31 cellular contexts compared by ENCODE assay signal in the genomic region with DNA sequence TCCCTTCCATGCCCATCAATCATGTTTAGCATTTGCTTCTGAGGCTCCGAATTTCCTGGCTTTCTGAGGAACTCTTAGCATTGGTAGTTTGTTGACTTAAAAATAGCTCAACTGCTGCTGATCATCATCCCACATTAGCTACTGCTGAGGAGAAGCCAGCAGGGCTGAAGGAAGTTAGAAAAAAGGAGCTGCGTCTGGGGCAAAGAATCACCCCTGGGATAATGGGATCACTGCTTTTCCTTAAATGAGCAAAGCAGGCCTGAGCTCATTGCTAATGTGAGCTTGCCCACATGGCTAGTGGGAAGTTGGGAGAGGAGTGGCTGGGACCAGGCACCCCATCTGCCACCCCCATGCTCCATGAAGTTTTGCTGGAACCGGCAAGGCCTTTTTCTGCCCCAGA. TPM values are rescaled to one million over a fixed set of nuclear protein-coding genes. Genes with fewer than 3 reads are reported as not detected.
DNase-seq lines count a peak whose midpoint lies in the region; ATAC-seq, FAIRE-seq and TF ChIP-seq lines count a peak whose summit lies in the region.
"Had no signal": no experiment of that assay in that cellular context is flagged by ENCODE, and none has a peak within 500 bp of the region (broad histone marks: within the 10 kb centered on the region; RNA-seq: fewer than 3 reads in every experiment).

No MANE protein-coding gene starts in this region.

- in situ Hi-C loops in HepG2 (cut with HindIII; ENCODE audit: extremely low pct_ligation_motif_present, low pct_unique_long_range_greater_than_20kb): no loop called here

- H3K27ac ChIP-seq in HepG2 (ENCODE audit: extremely low read length, insufficient read depth, low read length) (peak overlapping the region; percentile 63), right lobe of liver (no peak overlapping the region), coronary artery (peak overlapping the region; percentile 15 to 22), trophoblast cell (ENCODE audit: low read depth, low read length) (no peak overlapping the region)
- H3K27ac ChIP-seq: BLaER1 treated with 17β-estradiol and CSF1 and Interleukin-3, amounts not matched to agents 10 nM and 100 nM; neutrophil; PC-9; prostate gland; WERI-Rb-1 had no signal

- H3K4ac ChIP-seq in trophoblast cell (ENCODE audit: low read depth, low read length): no peak overlapping the region

- BruUV-seq in HepG2 (replicated peaks; lab: Mats Ljungman, UMichigan): no TSS peak

- ATAC-seq in HepG2 (peak; percentile 21; the same call in 2 of the 3 replicates), right lobe of liver (no peak)
- ATAC-seq: stimulated activated naive CD8-positive, alpha-beta T cell treated with anti-CD3 and anti-CD28 coated beads, Interleukin-15, amount 100 ng/mL, for 72 hours had no signal

- DNase-seq in HepG2 (ENCODE audit: low spot score) (no peak), right lobe of liver (no peak), coronary artery (ENCODE audit: low spot score) (no peak), trophoblast cell (no peak), head of caudate nucleus (no peak), GOT3 (lab: John Stamatoyannopoulos, UW) (no peak), NCI-H526 treated with DMSO at 0.1 percent for 48 hours (lab: John Stamatoyannopoulos, UW) (no peak)
- DNase-seq: activated CD4-positive, alpha-beta T cell treated with anti-CD3 and anti-CD28 coated beads for 48 hours; activated effector memory CD4-positive, alpha-beta T cell treated with anti-CD3 and anti-CD28 coated beads, Interleukin-2, amount 50 U/mL, for 16 hours; activated naive CD8-positive, alpha-beta T cell treated with anti-CD3 and anti-CD28 coated beads for 36 hours; activated T-cell treated with anti-CD3 and anti-CD28 coated beads, Interleukin-2, amount 50 U/mL, for 1 hour; Caco-2; mesenchymal stem cell; MG63; naive B cell; PC-9; SIG-M5; stimulated activated naive CD8-positive, alpha-beta T cell treated with anti-CD3 and anti-CD28 coated beads, Interleukin-15, amount 100 ng/mL, for 72 hours; SW 1271; T1000; transverse colon; WERI-Rb-1 had no signal

- no peak for TF ChIP-seq EP300 in HepG2 (IDR thresholded peaks at IDR 0.05; ENCODE audit: low read depth in 2 of 2, low read length in 2 of 2)
- TF ChIP-seq EP300 in HepG2 (CRISPR knock-in tag; IDR thresholded peaks at IDR 0.05; ENCODE audit: borderline replicate concordance): no peak

- H2BK12ac ChIP-seq in trophoblast cell (ENCODE audit: low read length): no peak overlapping the region

- intact Hi-C loops in HepG2 (cut with micrococcal nuclease; ENCODE audit: unreplicated experiment) (loop anchor here (1.0 kb wide), 1 partner anchor 13 kb away; no protein-coding TSS in a partner anchor), right lobe of liver (cut with DNase I) (no loop called here), head of caudate nucleus (cut with DNase I) (no loop called here)

- no peak overlapping the region for H3K14ac ChIP-seq in trophoblast cell (ENCODE audit: low read length)

- H4K91ac ChIP-seq in trophoblast cell (ENCODE audit: low read depth, low read length): peak overlapping the region; percentile 7

- no peak overlapping the region for H2BK5ac ChIP-seq in trophoblast cell (ENCODE audit: low read depth, low read length, poor library complexity)

- 92% methylated on average over 2 of the region's 3 CpGs for WGBS in HepG2 (ENCODE audit: low lambda C conversion rate)
- WGBS in right lobe of liver (ENCODE audit: insufficient coverage, low coverage, low lambda C conversion rate, missing lambda C conversion rate): 46% methylated on average over 2 of the region's 3 CpGs
- WGBS in trophoblast cell (ENCODE audit: extremely low coverage, insufficient coverage, insufficient read length): no CpG with 5 or more reads among the region's 3 CpGs

- H3K9me3 ChIP-seq in HepG2 (ENCODE audit: low read length) (no peaks in the 10 kb centered on the region), right lobe of liver (no peaks in the 10 kb centered on the region), trophoblast cell (ENCODE audit: insufficient read depth, low read depth, low read length) (no peaks in the 10 kb centered on the region)
- H3K9me3 ChIP-seq: Caco-2, MG63, neutrophil, prostate gland, transverse colon had no signal

- H3K79me1 ChIP-seq in trophoblast cell (ENCODE audit: low read length): peaks cover 3% of the 10 kb centered on the region

- H3K18ac ChIP-seq in trophoblast cell (ENCODE audit: low read length): no peak overlapping the region

- H3K9ac ChIP-seq in HepG2 (ENCODE audit: insufficient read depth, low read depth, low read length) (0 out of 2 replicates have a peak overlapping the region, but pooled peaks have one; percentile 23), trophoblast cell (ENCODE audit: low read length) (no peak overlapping the region)
- H3K9ac ChIP-seq: BLaER1 treated with 17β-estradiol and CSF1 and Interleukin-3, amounts not matched to agents 10 nM and 100 nM had no signal

- H3K36me3 ChIP-seq in HepG2 (replicated peaks in 1 of 2; ENCODE audit: control insufficient read depth in 1 of 2, insufficient read depth in 2 of 2, low read length in 2 of 2): no peaks in the 10 kb centered on the region
- no peaks in the 10 kb centered on the region for H3K36me3 ChIP-seq in right lobe of liver
- no peaks in the 10 kb centered on the region for H3K36me3 ChIP-seq in trophoblast cell (ENCODE audit: control insufficient read depth in 1 of 2, insufficient read depth in 2 of 2, low read length in 2 of 2)
- H3K36me3 ChIP-seq: BLaER1 treated with 17β-estradiol and CSF1 and Interleukin-3, amounts not matched to agents 10 nM and 100 nM; MG63; neutrophil; prostate gland; transverse colon; WERI-Rb-1 had no signal

- CTCF ChIA-PET in HepG2 (lab: Yijun Ruan, JAX; ENCODE audit: low intra/inter-chr PET ratio, low total read pairs): no interaction called here

- H3K79me2 ChIP-seq in HepG2 (ENCODE audit: insufficient read depth, low read length): no peaks in the 10 kb centered on the region
- no peaks in the 10 kb centered on the region for H3K79me2 ChIP-seq in trophoblast cell (ENCODE audit: control insufficient read depth, insufficient read depth, low read length, poor library complexity)

- H3K23ac ChIP-seq in trophoblast cell (ENCODE audit: low read length): no peak overlapping the region

- H3K27me3 ChIP-seq in HepG2 (ENCODE audit: control insufficient read depth in 1 of 2, insufficient read depth in 2 of 2, low read length in 2 of 2): no peaks in the 10 kb centered on the region; a peak in 1 of 5 replicates
- H3K27me3 ChIP-seq in right lobe of liver: no peaks in the 10 kb centered on the region
- no peaks in the 10 kb centered on the region for H3K27me3 ChIP-seq in trophoblast cell (ENCODE audit: insufficient read depth, low read length)
- H3K27me3 ChIP-seq: BLaER1 treated with 17β-estradiol and CSF1 and Interleukin-3, amounts not matched to agents 10 nM and 100 nM; MG63; neutrophil; transverse colon had no signal

- no peak overlapping the region for H4K12ac ChIP-seq in trophoblast cell (ENCODE audit: low read depth, low read length)

- peak overlapping the region; percentile 6 for H2BK120ac ChIP-seq in trophoblast cell (ENCODE audit: insufficient read depth, low read length, poor library complexity)

- no peak for TF ChIP-seq RAD21 in HepG2 (CRISPR knock-in tag; IDR thresholded peaks at IDR 0.05)

- FAIRE-seq in HepG2 (lab: Jason Lieb, UNC): no peak
- FAIRE-seq: GM19239, H54 had no signal

- POLR2A ChIA-PET in HepG2 (lab: Yijun Ruan, JAX): interaction anchor here (1.0 to 2.1 kb wide), 4 partner anchors 10 to 15 kb away, joined by 4 to 19 read pairs (median 6); no protein-coding TSS in a partner anchor

- H2AK5ac ChIP-seq in trophoblast cell (ENCODE audit: low read length): no peak overlapping the region

- TF ChIP-seq CTCF in HepG2 (CRISPR knock-in tag; IDR thresholded peaks at IDR 0.05) (no peak), right lobe of liver (IDR thresholded peaks at IDR 0.05) (no peak), coronary artery (IDR thresholded peaks at IDR 0.05) (no peak)

- H3K4me1 ChIP-seq in HepG2 (ENCODE audit: insufficient read depth, low read length) (peaks cover 48% of the 10 kb centered on the region), right lobe of liver (no peaks in the 10 kb centered on the region), trophoblast cell (ENCODE audit: control insufficient read depth in 1 of 2, insufficient read depth in 2 of 2, low read length in 2 of 2) (peaks cover 0 to 7% of the 10 kb centered on the region in 2 experiments)
- H3K4me1 ChIP-seq: BLaER1 treated with 17β-estradiol and CSF1 and Interleukin-3, amounts not matched to agents 10 nM and 100 nM; Caco-2; prostate gland had no signal

- H2AFZ ChIP-seq in HepG2 (ENCODE audit: low read length) (no peak overlapping the region), trophoblast cell (ENCODE audit: insufficient read depth, low read length, poor library complexity) (no peak overlapping the region)
- H2AFZ ChIP-seq: PC-9 had no signal

- TF ChIP-seq POLR2A in HepG2 (IDR thresholded peaks at IDR 0.05; ENCODE audit: insufficient read depth in 1 of 2, low read depth in 2 of 2, low read length in 2 of 2): no peak
- no peak for TF ChIP-seq POLR2A in right lobe of liver (IDR thresholded peaks at IDR 0.05)

- no peaks in the 10 kb centered on the region for H4K20me1 ChIP-seq in HepG2 (ENCODE audit: insufficient read depth, low read length)
- H4K20me1 ChIP-seq: BLaER1 treated with 17β-estradiol and CSF1 and Interleukin-3, amounts not matched to agents 10 nM and 100 nM had no signal

- peak overlapping the region; percentile 69 for H3K4me2 ChIP-seq in HepG2 (ENCODE audit: low read depth, low read length)
- no peak overlapping the region for H3K4me2 ChIP-seq in trophoblast cell (ENCODE audit: low read length)
- H3K4me2 ChIP-seq: BLaER1 treated with 17β-estradiol and CSF1 and Interleukin-3, amounts not matched to agents 10 nM and 100 nM; PC-9 had no signal

- H3K4me3 ChIP-seq in HepG2 (replicated peaks in 1 of 3; ENCODE audit: insufficient read depth in 1 of 3, low read depth in 2 of 3, low read length in 3 of 3) (peak overlapping the region in 1 of 3 experiments; percentile 34; a peak in 1 of 6 replicates), right lobe of liver (no peak overlapping the region), coronary artery (no peak overlapping the region), trophoblast cell (ENCODE audit: low read depth, low read length) (no peak overlapping the region)
- H3K4me3 ChIP-seq: BLaER1 treated with 17β-estradiol and CSF1 and Interleukin-3, amounts not matched to agents 10 nM and 100 nM; MG63; PC-9; prostate gland; skin epidermis; transverse colon had no signal

- H4K8ac ChIP-seq in trophoblast cell (ENCODE audit: low read depth, low read length): no peak overlapping the region

RNA-seq across cellular contexts. Expression of gene CYP19A1, which starts 39.7 kb away (rescaled TPM):
- total RNA-seq in HepG2 (2016; rRNA removed; fragmentation: Illumina TruSeq; extraction: Trizol) (9.1 and 10.9 TPM in 2 replicates), right lobe of liver (not detected)
- total RNA-seq in HepG2 (2016; cell fraction: cytosol; rRNA removed; fragmentation: Illumina TruSeq; extraction: Trizol; ENCODE audit: low read depth): 1.5 and 2.4 TPM in 2 replicates
- 9.6 and 9.7 TPM in 2 replicates for total RNA-seq in HepG2 (2016; cell fraction: insoluble cytoplasmic fraction; rRNA removed; fragmentation: Illumina TruSeq; extraction: Trizol)
- 6.7 and 9.2 TPM in 2 replicates for total RNA-seq in HepG2 (2016; cell fraction: membrane; rRNA removed; fragmentation: Illumina TruSeq; extraction: Trizol)
- total RNA-seq in HepG2 (2016; cell fraction: nucleus; rRNA removed; fragmentation: Illumina TruSeq; extraction: Trizol): 13.6 and 15.6 TPM in 2 replicates
- 23.0 and 23.9 TPM in 2 replicates for polyA plus RNA-seq in HepG2 (2011; rRNA removed)
- 28.9 and 50.2 TPM in 2 replicates for polyA plus RNA-seq in HepG2 (2011; cell fraction: cytosol; rRNA removed)
- 15.5 and 19.9 TPM in 2 replicates for polyA plus RNA-seq in HepG2 (2011; cell fraction: nucleus; rRNA removed)
- 25.6 and 28.5 TPM in 2 replicates for polyA plus RNA-seq in HepG2 (2012)
- polyA plus RNA-seq in HepG2 (2016; cell fraction: cytosol; fragmentation: Illumina TruSeq; extraction: Trizol; ENCODE audit: low read depth): 2.6 and 3.1 TPM in 2 replicates
- polyA plus RNA-seq in HepG2 (2016; cell fraction: insoluble cytoplasmic fraction; fragmentation: Illumina TruSeq; extraction: Trizol; ENCODE audit: low read depth): 4.9 and 8.2 TPM in 2 replicates
- 2.7 and 2.9 TPM in 2 replicates for polyA plus RNA-seq in HepG2 (2016; cell fraction: membrane; fragmentation: Illumina TruSeq; extraction: Trizol; ENCODE audit: low read depth)
- polyA plus RNA-seq in HepG2 (2016; cell fraction: nucleus; fragmentation: Illumina TruSeq; extraction: Trizol; ENCODE audit: insufficient read depth, low read depth): 8.2 and 8.3 TPM in 2 replicates
- 67.8 TPM in 1 of 2 replicates, not detected in the other for polyA minus RNA-seq in HepG2 (2011; rRNA and poly(A)+ RNA removed; ENCODE audit: low replicate concordance)
- 24.8 and 37.2 TPM in 2 replicates for polyA minus RNA-seq in HepG2 (2011; cell fraction: cytosol; rRNA and poly(A)+ RNA removed)
- 31.2 and 42.5 TPM in 2 replicates for polyA minus RNA-seq in HepG2 (2011; cell fraction: nucleus; rRNA and poly(A)+ RNA removed)
- polyA plus RNA-seq in trophoblast cell (2013): 819 and 922 TPM in 2 replicates
- total RNA-seq: activated CD8-positive, alpha-beta memory T cell treated with anti-CD3 and anti-CD28 coated beads for 36 hours; activated naive CD8-positive, alpha-beta T cell treated with anti-CD3 and anti-CD28 coated beads for 36 hours; dermis microvascular lymphatic vessel endothelial cell; transverse colon had no signal
- polyA plus RNA-seq: AG04450 had no signal

RNA-seq across cellular contexts. Expression of gene GLDN, which starts 42.8 kb away (rescaled TPM):
- total RNA-seq in HepG2 (2016; rRNA removed; fragmentation: Illumina TruSeq; extraction: Trizol) (0.59 and 0.86 TPM in 2 replicates), right lobe of liver (under 1 TPM; 0.18 to 0.81 (median 0.43) TPM)
- total RNA-seq in HepG2 (2016; cell fraction: cytosol; rRNA removed; fragmentation: Illumina TruSeq; extraction: Trizol; ENCODE audit: low read depth): 0.10 TPM in 1 of 2 replicates, not detected in the other
- total RNA-seq in HepG2 (2016; cell fraction: insoluble cytoplasmic fraction; rRNA removed; fragmentation: Illumina TruSeq; extraction: Trizol): 0.82 and 0.89 TPM in 2 replicates
- total RNA-seq in HepG2 (2016; cell fraction: membrane; rRNA removed; fragmentation: Illumina TruSeq; extraction: Trizol): 0.31 and 0.37 TPM in 2 replicates
- 1.6 and 2.0 TPM in 2 replicates for total RNA-seq in HepG2 (2016; cell fraction: nucleus; rRNA removed; fragmentation: Illumina TruSeq; extraction: Trizol)
- 1.0 and 1.5 TPM in 2 replicates for polyA plus RNA-seq in HepG2 (2011; rRNA removed)
- polyA plus RNA-seq in HepG2 (2011; cell fraction: cytosol; rRNA removed): 0.38 and 0.44 TPM in 2 replicates
- 2.3 and 2.8 TPM in 2 replicates for polyA plus RNA-seq in HepG2 (2011; cell fraction: nucleus; rRNA removed)
- polyA plus RNA-seq in HepG2 (2012): 1.0 and 1.7 TPM in 2 replicates
- 0.06 TPM in 1 of 2 replicates, not detected in the other for polyA plus RNA-seq in HepG2 (2016; cell fraction: cytosol; fragmentation: Illumina TruSeq; extraction: Trizol; ENCODE audit: low read depth)
- polyA plus RNA-seq in HepG2 (2016; cell fraction: insoluble cytoplasmic fraction; fragmentation: Illumina TruSeq; extraction: Trizol; ENCODE audit: low read depth): 0.37 TPM in 2 replicates
- 0.20 and 0.24 TPM in 2 replicates for polyA plus RNA-seq in HepG2 (2016; cell fraction: membrane; fragmentation: Illumina TruSeq; extraction: Trizol; ENCODE audit: low read depth)
- 2.0 and 2.3 TPM in 2 replicates for polyA plus RNA-seq in HepG2 (2016; cell fraction: nucleus; fragmentation: Illumina TruSeq; extraction: Trizol; ENCODE audit: insufficient read depth, low read depth)
- 1.5 TPM in 1 of 2 replicates, not detected in the other for polyA minus RNA-seq in HepG2 (2011; rRNA and poly(A)+ RNA removed; ENCODE audit: low replicate concordance)
- 0.26 and 0.49 TPM in 2 replicates for polyA minus RNA-seq in HepG2 (2011; cell fraction: cytosol; rRNA and poly(A)+ RNA removed)
- polyA minus RNA-seq in HepG2 (2011; cell fraction: nucleus; rRNA and poly(A)+ RNA removed): 4.9 and 5.5 TPM in 2 replicates
- polyA plus RNA-seq in trophoblast cell (2013): 10.9 and 12.0 TPM in 2 replicates
- total RNA-seq: activated CD8-positive, alpha-beta memory T cell treated with anti-CD3 and anti-CD28 coated beads for 36 hours; activated naive CD8-positive, alpha-beta T cell treated with anti-CD3 and anti-CD28 coated beads for 36 hours; dermis microvascular lymphatic vessel endothelial cell; PC-9 had no signal

Comparison
In these comparisons a context has a peak if more than half of its experiments do, and no peak if none do; other contexts are left out.
1. H3K27ac ChIP-seq: peak in HepG2 (single experiment) and coronary artery (2 of 2); none in right lobe of liver (0 of 3) and trophoblast cell (single experiment).